Comparison of ENCODE assay signal across 9 cellular contexts in the genomic region with DNA sequence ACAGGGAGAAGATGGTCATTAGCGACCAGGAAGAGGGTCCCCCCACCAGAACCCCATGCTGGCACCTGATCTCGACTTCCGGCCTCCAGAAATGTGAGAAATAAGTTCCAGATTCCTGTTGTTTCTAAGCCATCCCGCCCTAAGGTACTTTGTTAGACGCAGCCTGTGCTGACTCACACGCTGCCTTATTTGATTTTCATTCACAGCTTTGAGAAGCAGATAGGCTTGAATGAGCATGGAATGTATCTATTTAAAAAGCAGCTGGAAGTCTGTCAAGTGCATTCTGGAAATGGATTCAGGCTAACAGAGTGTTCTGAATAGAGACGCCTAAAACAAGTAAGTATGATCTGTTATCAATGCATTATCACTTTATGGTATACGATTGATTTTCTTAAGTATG. TPM values are rescaled to one million over a fixed set of nuclear protein-coding genes. Genes with fewer than 3 reads are reported as not detected.
DNase-seq lines count a peak whose midpoint lies in the region; ATAC-seq and TF ChIP-seq lines count a peak whose summit lies in the region.
"Had no signal": no experiment of that assay in that cellular context is flagged by ENCODE, and none has a peak within 500 bp of the region (broad histone marks: within the 10 kb centered on the region; RNA-seq: fewer than 3 reads in every experiment).

No MANE protein-coding gene starts in this region.

- no peaks in the 10 kb centered on the region for H3K9me3 ChIP-seq in prostate gland
- no peaks in the 10 kb centered on the region for H3K9me3 ChIP-seq in T-helper 17 cell (ENCODE audit: control insufficient read depth, low read length, poor library complexity, severe bottlenecking)

- peaks cover 4% of the 10 kb centered on the region for H3K4me1 Mint-ChIP-seq in T-helper 17 cell

- H3K4me3 ChIP-seq in prostate gland: no peak overlapping the region

- no peak overlapping the region for H3K27ac Mint-ChIP-seq in T-helper 17 cell

- H3K27me3 Mint-ChIP-seq in T-helper 17 cell: peaks cover 10% of the 10 kb centered on the region

- H3K27ac ChIP-seq in prostate gland: peak overlapping the region; percentile 15 to 49

- TF ChIP-seq POLR2A in prostate gland (IDR thresholded peaks at IDR 0.05): no peak

- H3K27me3 ChIP-seq in prostate gland (replicated peaks; ENCODE audit: insufficient read depth): no peaks in the 10 kb centered on the region

- H3K36me3 Mint-ChIP-seq in T-helper 17 cell (ENCODE audit: low read depth): no peaks in the 10 kb centered on the region

- no peaks in the 10 kb centered on the region for H3K4me1 ChIP-seq in prostate gland (replicated peaks)

- WGBS in prostate gland: 26% methylated on average over 8 of the region's 8 CpGs

- ATAC-seq in T-helper 17 cell: no peak

- no peak overlapping the region for H3K4me3 Mint-ChIP-seq in T-helper 17 cell

- H3K36me3 ChIP-seq in prostate gland: no peaks in the 10 kb centered on the region

- no peak for TF ChIP-seq CTCF in prostate gland (IDR thresholded peaks at IDR 0.05)

- intact Hi-C loops in prostate gland (cut with DNase I): no loop called here

- DNase-seq in GM03348 (ENCODE audit: low spot score) (peak; percentile 62), NCI-H69 (lab: John Stamatoyannopoulos, UW) (peak; percentile 17), fibroblast of peridontal ligament (ENCODE audit: extremely low read depth) (peak; percentile 87), prostate gland (ENCODE audit: low spot score) (peak; percentile 39), T-helper 2 cell (no peak), T-helper 17 cell (no peak), GM19240 (ENCODE audit: insufficient read length, low spot score) (no peak)
- DNase-seq: activated CD4-positive, alpha-beta T cell treated with anti-CD3 and anti-CD28 coated beads, Interleukin-2, amount 50 U/mL, for 4 hours; activated naive CD4-positive, alpha-beta T cell treated with anti-CD3 and anti-CD28 coated beads, Interleukin-2, amount 50 U/mL, for 16 hours had no signal

RNA-seq across cellular contexts. Expression of a gene that starts 8.3 kb away (rescaled TPM):
- total RNA-seq in prostate gland (10 to 100 TPM in 1 of 2 donors, 1 to 10 TPM in 1; 6.9 to 11.4 TPM), T-helper 17 cell (1 to 10 TPM; 1.1 to 1.9 TPM)

Comparison
In these comparisons a context has a peak if more than half of its experiments do, and no peak if none do; other contexts are left out.
1. DNase-seq: peak in GM03348 (single experiment), NCI-H69 (single experiment), fibroblast of peridontal ligament (single experiment) and prostate gland (single experiment); none in T-helper 2 cell (0 of 5), T-helper 17 cell (0 of 3) and GM19240 (single experiment).